In the genomic region with DNA sequence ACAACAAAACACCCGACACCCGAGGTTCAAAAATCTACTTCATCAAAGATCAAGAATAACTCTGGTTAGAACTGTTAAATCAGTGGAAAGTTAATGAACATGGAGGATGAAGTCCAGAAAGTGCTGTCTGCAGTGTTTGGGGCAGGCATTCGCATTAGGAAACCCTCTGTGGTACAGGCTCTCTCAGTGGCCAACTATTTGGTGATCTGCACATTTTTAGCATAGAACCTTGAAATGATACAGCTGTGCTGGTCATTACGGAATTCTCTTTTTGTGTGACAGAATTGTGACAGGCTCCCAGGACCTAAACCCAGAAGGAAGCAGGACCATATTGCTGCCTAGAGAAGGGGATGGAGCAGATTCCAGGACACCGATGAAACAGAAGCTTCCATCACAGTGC, we compare ENCODE assay signal across 16 cellular contexts.
DNase-seq lines count a peak whose midpoint lies in the region; ATAC-seq and TF ChIP-seq lines count a peak whose summit lies in the region.
"Had no signal": no experiment of that assay in that cellular context is flagged by ENCODE, and none has a peak within 500 bp of the region (broad histone marks: within the 10 kb centered on the region; RNA-seq: fewer than 3 reads in every experiment).

No MANE protein-coding gene starts in this region.

- no peak for ATAC-seq in naive thymus-derived CD4-positive, alpha-beta T cell
- no peak for ATAC-seq in upper lobe of left lung (ENCODE audit: low FRiP score in 2 of 2)

- CTCF ChIA-PET in naive thymus-derived CD4-positive, alpha-beta T cell (lab: Charles Lee), result interaction anchor here (0.7 to 1.5 kb wide), 5 partner anchors 10 to 458 kb away, joined by 3 to 5 read pairs (median 4); no protein-coding TSS in a partner anchor

- H3K4me3 ChIP-seq in dorsolateral prefrontal cortex, result no peak overlapping the region
- no peak overlapping the region for H3K4me3 ChIP-seq in naive thymus-derived CD4-positive, alpha-beta T cell (ENCODE audit: low read length)
- no peak overlapping the region for H3K4me3 ChIP-seq in upper lobe of left lung

- peak overlapping the region; percentile 41 for H3K27ac Mint-ChIP-seq in activated naive CD8-positive, alpha-beta T cell
- no peak overlapping the region for H3K27ac Mint-ChIP-seq in activated naive CD8-positive, alpha-beta T cell treated with anti-CD3 and anti-CD28 coated beads for 36 hours
- peak overlapping the region in 6 of 9 donors; percentile 28 to 76 (median 64) for H3K27ac Mint-ChIP-seq in naive thymus-derived CD4-positive, alpha-beta T cell

- H3K27me3 ChIP-seq in dorsolateral prefrontal cortex (no peaks in the 10 kb centered on the region), upper lobe of left lung (no peaks in the 10 kb centered on the region)
- no peaks in the 10 kb centered on the region for H3K27me3 ChIP-seq in naive thymus-derived CD4-positive, alpha-beta T cell (ENCODE audit: control insufficient read depth in 2 of 2, insufficient read depth in 2 of 2, low read length in 2 of 2)

- peaks cover 0 to 9% (median 0%) of the 10 kb centered on the region in 3 experiments for H3K36me3 ChIP-seq in naive thymus-derived CD4-positive, alpha-beta T cell (ENCODE audit: control insufficient read depth in 2 of 3, insufficient read depth in 3 of 3, low read length in 3 of 3)
- peaks cover 0 to 32% (median 5%) of the 10 kb centered on the region in 4 donors for H3K36me3 ChIP-seq in upper lobe of left lung

- H3K4me1 Mint-ChIP-seq in activated naive CD8-positive, alpha-beta T cell (ENCODE audit: low read depth), result peaks cover 57% of the 10 kb centered on the region
- peaks cover 45% of the 10 kb centered on the region for H3K4me1 Mint-ChIP-seq in activated naive CD8-positive, alpha-beta T cell treated with anti-CD3 and anti-CD28 coated beads for 36 hours
- H3K4me1 Mint-ChIP-seq in naive thymus-derived CD4-positive, alpha-beta T cell, result peaks cover 42 to 80% (median 60%) of the 10 kb centered on the region in 7 donors

- no peak for TF ChIP-seq CTCF in dorsolateral prefrontal cortex (IDR thresholded peaks at IDR 0.05 in 54 of 56, conservative IDR thresholded peaks at IDR 0.05 in 2 of 56; ENCODE audit: low read depth in 1 of 56, partially characterized antibody in 56 of 56)
- no peak for TF ChIP-seq CTCF in upper lobe of left lung (IDR thresholded peaks at IDR 0.05)
- no peak for TF ChIP-seq CTCF in GM20000 (IDR thresholded peaks at IDR 0.05; ENCODE audit: extremely low read depth, missing control alignments)

- H3K27me3 Mint-ChIP-seq in activated naive CD8-positive, alpha-beta T cell, result no peaks in the 10 kb centered on the region
- no peaks in the 10 kb centered on the region for H3K27me3 Mint-ChIP-seq in activated naive CD8-positive, alpha-beta T cell treated with anti-CD3 and anti-CD28 coated beads for 36 hours
- H3K27me3 Mint-ChIP-seq in naive thymus-derived CD4-positive, alpha-beta T cell, result no peaks in the 10 kb centered on the region

- no peaks in the 10 kb centered on the region for H3K9me3 ChIP-seq in naive thymus-derived CD4-positive, alpha-beta T cell (ENCODE audit: control insufficient read depth in 2 of 3, low read length in 3 of 3)
- H3K9me3 ChIP-seq in upper lobe of left lung, result no peaks in the 10 kb centered on the region

- peaks cover 25 to 44% of the 10 kb centered on the region in 2 donors for H3K4me1 ChIP-seq in naive thymus-derived CD4-positive, alpha-beta T cell (ENCODE audit: control insufficient read depth in 2 of 2, insufficient read depth in 2 of 2, low read length in 2 of 2)
- peaks cover 55 to 62% (median 59%) of the 10 kb centered on the region in 4 donors for H3K4me1 ChIP-seq in upper lobe of left lung

- intact Hi-C loops in dorsolateral prefrontal cortex (cut with DNase I), result loop anchor here in 1 of 2 donors (5.0 kb wide), 1 partner anchor 35 kb away; no protein-coding TSS in a partner anchor
- intact Hi-C loops in naive thymus-derived CD4-positive, alpha-beta T cell (cut with micrococcal nuclease), result loop anchor here in 1 of 2 donors (1.0 to 5.0 kb wide), 2 partner anchors 10 to 265 kb away; no protein-coding TSS in a partner anchor

- no peak for DNase-seq in activated naive CD8-positive, alpha-beta T cell treated with anti-CD3 and anti-CD28 coated beads for 36 hours
- DNase-seq in dorsolateral prefrontal cortex, result no peak
- DNase-seq in naive thymus-derived CD4-positive, alpha-beta T cell, result no peak
- DNase-seq in upper lobe of left lung, result no peak
- no peak for DNase-seq in NCI-H345 treated with DMSO at 0.1 percent for 48 hours (lab: John Stamatoyannopoulos, UW; ENCODE audit: unreplicated experiment)
- no peak for DNase-seq in GM20000 (ENCODE audit: low spot score)
- DNase-seq in GM19240 (ENCODE audit: insufficient read length, low spot score), result no peak
- DNase-seq: DMS153; effector CD8-positive, alpha-beta T cell; hypothalamus; Karpas-422; mesendoderm; NCI-H187 treated with DMSO at 0.1 percent for 48 hours; substantia nigra; WERI-Rb-1 had no signal

- WGBS in upper lobe of left lung, 2 donors, result 80 to 81% methylated on average over 5 of the region's 5 CpGs

- H3K27ac ChIP-seq in dorsolateral prefrontal cortex, result peak overlapping the region in 45 of 59 donors; percentile 5 to 96 (median 75)
- H3K27ac ChIP-seq in naive thymus-derived CD4-positive, alpha-beta T cell (ENCODE audit: low read depth, low read length), result no peak overlapping the region
- H3K27ac ChIP-seq in upper lobe of left lung, result peak overlapping the region; percentile 62 to 83 (median 68)
- H3K27ac ChIP-seq: WERI-Rb-1 had no signal

- peaks cover 13% of the 10 kb centered on the region for H3K36me3 Mint-ChIP-seq in activated naive CD8-positive, alpha-beta T cell
- peaks cover 33% of the 10 kb centered on the region for H3K36me3 Mint-ChIP-seq in activated naive CD8-positive, alpha-beta T cell treated with anti-CD3 and anti-CD28 coated beads for 36 hours
- peaks cover 0 to 44% (median 26%) of the 10 kb centered on the region in 5 donors for H3K36me3 Mint-ChIP-seq in naive thymus-derived CD4-positive, alpha-beta T cell

- TF ChIP-seq POLR2A in upper lobe of left lung (IDR thresholded peaks at IDR 0.05), result no peak

- no peaks in the 10 kb centered on the region for H3K9me3 Mint-ChIP-seq in activated naive CD8-positive, alpha-beta T cell (ENCODE audit: low read depth)
- no peaks in the 10 kb centered on the region for H3K9me3 Mint-ChIP-seq in activated naive CD8-positive, alpha-beta T cell treated with anti-CD3 and anti-CD28 coated beads for 36 hours
- peaks cover 0 to 4% (median 0%) of the 10 kb centered on the region in 11 donors for H3K9me3 Mint-ChIP-seq in naive thymus-derived CD4-positive, alpha-beta T cell

- POLR2A ChIA-PET in naive thymus-derived CD4-positive, alpha-beta T cell (lab: Charles Lee), result interaction anchor here (0.8 to 1.6 kb wide), 4 partner anchors 13 to 132 kb away, joined by 3 to 4 read pairs (median 4); no protein-coding TSS in a partner anchor

- no peak overlapping the region for H3K4me3 Mint-ChIP-seq in activated naive CD8-positive, alpha-beta T cell
- no peak overlapping the region for H3K4me3 Mint-ChIP-seq in activated naive CD8-positive, alpha-beta T cell treated with anti-CD3 and anti-CD28 coated beads for 36 hours
- peak overlapping the region in 3 of 10 donors; percentile 14 to 72 (median 14) for H3K4me3 Mint-ChIP-seq in naive thymus-derived CD4-positive, alpha-beta T cell

- TF ChIP-seq EP300 in upper lobe of left lung (IDR thresholded peaks at IDR 0.05), result no peak
